In genomic region chr17:33686171-33686570, GRCh38 we compare ENCODE assay signal across 11 cellular contexts.
A peak's percentile ranks its signal among the peaks of the same experiment; 100 is the strongest.
DNase-seq lines count a peak whose midpoint lies in the region; ATAC-seq and TF ChIP-seq lines count a peak whose summit lies in the region.
"Had no signal": no experiment of that assay in that cellular context is flagged by ENCODE, and none has a peak within 500 bp of the region (broad histone marks: within the 10 kb centered on the region; RNA-seq: fewer than 3 reads in every experiment).

No MANE protein-coding gene starts in this region.

- ATAC-seq in GM18867 (IDR thresholded peaks at IDR 0.05; ENCODE audit: unreplicated experiment) (no peak), GM21576 (IDR thresholded peaks at IDR 0.05; ENCODE audit: unreplicated experiment) (no peak)

- no peaks in the 10 kb centered on the region for H4K20me1 ChIP-seq in PC-9 (ENCODE audit: insufficient read depth)

- H3K9me3 ChIP-seq in A673 (ENCODE audit: low read depth, low read length, poor library complexity, severe bottlenecking) (no peaks in the 10 kb centered on the region), PC-9 (ENCODE audit: insufficient read depth, low read depth) (no peaks in the 10 kb centered on the region)
- H3K9me3 ChIP-seq: Peyer's patch had no signal

- no peak overlapping the region for H2AFZ ChIP-seq in PC-9

- intact Hi-C loops in A673 (cut with micrococcal nuclease; ENCODE audit: unreplicated experiment), result no loop called here
- intact Hi-C loops in PC-9 (cut with micrococcal nuclease; ENCODE audit: unreplicated experiment), result no loop called here

- H3K4me3 ChIP-seq in A673 (ENCODE audit: low read depth, low read length, poor library complexity, severe bottlenecking) (no peak overlapping the region), PC-9 (no peak overlapping the region)
- H3K4me3 ChIP-seq: Peyer's patch, spleen had no signal

- CTCF ChIA-PET in A673 (lab: Charles Lee), result no interaction called here
- CTCF ChIA-PET in PC-9 (lab: Charles Lee), result no interaction called here

- no peak overlapping the region for H3K27ac ChIP-seq in A673 (ENCODE audit: low read depth, low read length, poor library complexity, severe bottlenecking)
- H3K27ac ChIP-seq in PC-9, result no peak overlapping the region
- H3K27ac ChIP-seq: Peyer's patch, spleen had no signal

- H3K9me2 ChIP-seq in PC-9 (ENCODE audit: insufficient read depth), result no peaks in the 10 kb centered on the region

- no TSS peak for BruUV-seq in A673 (replicated peaks; lab: Mats Ljungman, UMichigan)
- BruUV-seq in PC-9 (replicated peaks; lab: Mats Ljungman, UMichigan), result no TSS peak

- H3K4me1 ChIP-seq in A673 (ENCODE audit: insufficient read depth, low read length, poor library complexity, severe bottlenecking) (no peaks in the 10 kb centered on the region), PC-9 (replicated peaks; ENCODE audit: insufficient read depth) (no peaks in the 10 kb centered on the region)
- H3K4me1 ChIP-seq: Peyer's patch, spleen had no signal

- H3K36me3 ChIP-seq in A673 (ENCODE audit: insufficient read depth, low read length, poor library complexity, severe bottlenecking), result no peaks in the 10 kb centered on the region
- no peaks in the 10 kb centered on the region for H3K36me3 ChIP-seq in PC-9 (ENCODE audit: low read depth)
- H3K36me3 ChIP-seq: Peyer's patch, spleen had no signal

- no peaks in the 10 kb centered on the region for H3F3A ChIP-seq in PC-9 (ENCODE audit: insufficient read depth, low read depth)

- H3K27me3 ChIP-seq in A673 (replicated peaks; ENCODE audit: insufficient read depth, low read depth, low read length, poor library complexity) (no peaks in the 10 kb centered on the region), PC-9 (ENCODE audit: insufficient read depth, low read depth) (peaks cover 12% of the 10 kb centered on the region; the same call in 1 of the 2 replicates)
- H3K27me3 ChIP-seq: Peyer's patch had no signal

- TF ChIP-seq CTCF in A673 (conservative IDR thresholded peaks at IDR 0.05; ENCODE audit: low read depth, low read length) (peak; percentile 53), PC-9 (conservative IDR thresholded peaks at IDR 0.05) (peak; percentile 53; the same call in 1 of the 2 replicates)

- H3K79me2 ChIP-seq in PC-9 (ENCODE audit: low read depth), result no peaks in the 10 kb centered on the region

- POLR2A ChIA-PET in A673 (lab: Charles Lee; ENCODE audit: low non-redundant PET), result no interaction called here
- POLR2A ChIA-PET in PC-9 (lab: Charles Lee; ENCODE audit: unreplicated experiment), result no interaction called here

- DNase-seq in A673 (ENCODE audit: low spot score), result peak; percentile 23
- peak; percentile 0 for DNase-seq in ELR (ENCODE audit: low read depth)
- no peak for DNase-seq in PC-9
- peak; percentile 6 for DNase-seq in glomerular visceral epithelial cell (ENCODE audit: extremely low spot score)
- no peak for DNase-seq in Ammon's horn (ENCODE audit: low spot score)
- no peak for DNase-seq in SIG-M5 treated with dmso at 0.1 percent for 504 hours (lab: John Stamatoyannopoulos, UW; ENCODE audit: unreplicated experiment)
- DNase-seq: activated naive CD8-positive, alpha-beta T cell treated with anti-CD3 and anti-CD28 coated beads, Interleukin-2, amount 10 ng/mL, durations not matched to agents 7 days and 5 days; Peyer's patch; spleen had no signal

- no peak overlapping the region for H3K4me2 ChIP-seq in PC-9

Comparison
In these comparisons a context has a peak if more than half of its experiments do, and no peak if none do; other contexts are left out.
1. DNase-seq: peak in A673 (single experiment), ELR (single experiment) and glomerular visceral epithelial cell (single experiment); none in PC-9 (0 of 2), Ammon's horn (single experiment) and SIG-M5 treated with dmso at 0.1 percent for 504 hours (single experiment).